Comparison of ENCODE assay signal across 8 cellular contexts in genomic region chr1:223992456-223993246, GRCh38.
DNase-seq lines count a peak whose midpoint lies in the region; ATAC-seq, FAIRE-seq and TF ChIP-seq lines count a peak whose summit lies in the region.
"Not testable (repeated sequence)": the region's sequence is repeated elsewhere in the genome, so short reads cannot be mapped to it uniquely, and the experiment has no call there.

No MANE protein-coding gene starts in this region.

- TF ChIP-seq CTCF in AG09319 (IDR thresholded peaks at IDR 0.05; ENCODE audit: low read depth, low read length); keratinocyte (optimal IDR thresholded peaks at IDR 0.05 in 1 of 3, IDR thresholded peaks at IDR 0.05 in 1 of 3, conservative IDR thresholded peaks at IDR 0.05 in 1 of 3; ENCODE audit: extremely low read depth in 1 of 3, insufficient read depth in 2 of 3, low read length in 3 of 3): not testable (repeated sequence)

- peak overlapping the region; percentile 69 for H3K27ac ChIP-seq in keratinocyte (ENCODE audit: control insufficient read depth, insufficient read depth, low read length)

- H2AFZ ChIP-seq in keratinocyte (ENCODE audit: control insufficient read depth, low read length), result peak overlapping the region; percentile 43

- peak overlapping the region; percentile 54 to 59 (median 55) for H3K4me3 ChIP-seq in keratinocyte (ENCODE audit: control insufficient read depth in 2 of 3, extremely low read depth in 1 of 3, insufficient read depth in 2 of 3, low read depth in 1 of 3, low read length in 3 of 3)

- ATAC-seq in GM19035 (IDR thresholded peaks at IDR 0.05; ENCODE audit: unreplicated experiment) (peak; percentile 100), HG03342 (IDR thresholded peaks at IDR 0.05; ENCODE audit: unreplicated experiment) (peak; percentile 100)

- peak; percentile 96 for DNase-seq in AG09319 (ENCODE audit: extremely low read depth, low read depth)
- peak; percentile 95 for DNase-seq in NCI-H345 treated with DMSO at 0.1 percent for 48 hours (lab: John Stamatoyannopoulos, UW; ENCODE audit: unreplicated experiment)
- peak; percentile 100 for DNase-seq in activated CD4-positive, CD25-positive, alpha-beta regulatory T cell treated with anti-CD3 and anti-CD28 coated beads, Interleukin-2, amount 50 U/mL, for 16 hours (ENCODE audit: low read depth, low spot score)
- peak; percentile 99 for DNase-seq in cerebellar cortex (ENCODE audit: low spot score)
- peak; percentile 93 for DNase-seq in keratinocyte (ENCODE audit: low read depth, low spot score)
- DNase-seq in stimulated activated CD4-positive, alpha-beta T cell treated with anti-CD3 and anti-CD28 coated beads, Interleukin-12 subunit alpha, Interleukin-12 subunit beta, amount 100 ng/mL, for 48 hours (ENCODE audit: low read depth in 2 of 3, low spot score in 1 of 3), result peak; percentile 99 to 100 (median 100)

- dilution Hi-C loops in keratinocyte (cut with MboI; ENCODE audit: extremely low pct_ligation_motif_present, low sequenced_read_pairs), result not testable (repeated sequence)

- H3K27me3 ChIP-seq in keratinocyte (ENCODE audit: control insufficient read depth, extremely low read depth, insufficient read depth, low read length), result not testable (repeated sequence)

- not testable (repeated sequence) for H4K20me1 ChIP-seq in keratinocyte (ENCODE audit: control insufficient read depth, extremely low read depth, insufficient read depth, low read length)

- not testable (repeated sequence) for H3K9me3 ChIP-seq in keratinocyte (ENCODE audit: control insufficient read depth, low read depth, low read length)

- FAIRE-seq in keratinocyte (lab: Jason Lieb, UNC), result not testable (repeated sequence)

- not testable (repeated sequence) for H3K9me1 ChIP-seq in keratinocyte (ENCODE audit: control insufficient read depth, extremely low read depth, insufficient read depth, low read length)

- not testable (repeated sequence) for H3K4me1 ChIP-seq in keratinocyte (ENCODE audit: control insufficient read depth, extremely low read depth, insufficient read depth, low read length)

- peak overlapping the region; percentile 70 for H3K9ac ChIP-seq in keratinocyte (ENCODE audit: control insufficient read depth, extremely low read depth, insufficient read depth, low read length)

- not testable (repeated sequence) for H3K36me3 ChIP-seq in keratinocyte (ENCODE audit: control insufficient read depth in 2 of 2, extremely low read depth in 1 of 2, insufficient read depth in 2 of 2, low read length in 2 of 2)

- H3K4me2 ChIP-seq in keratinocyte (ENCODE audit: control insufficient read depth, extremely low read depth, insufficient read depth, low read depth, low read length), result peak overlapping the region; percentile 37

- not testable (repeated sequence) for H3K79me2 ChIP-seq in keratinocyte (ENCODE audit: control insufficient read depth, insufficient read depth, low read length)

Comparison
In these comparisons a context has a peak if more than half of its experiments do, and no peak if none do; other contexts are left out.
1. Peak in every context shown above with its lines: DNase-seq, ATAC-seq, H3K4me3 ChIP-seq and H3K27ac ChIP-seq.